23 cellular contexts compared by ENCODE assay signal in the genomic region with DNA sequence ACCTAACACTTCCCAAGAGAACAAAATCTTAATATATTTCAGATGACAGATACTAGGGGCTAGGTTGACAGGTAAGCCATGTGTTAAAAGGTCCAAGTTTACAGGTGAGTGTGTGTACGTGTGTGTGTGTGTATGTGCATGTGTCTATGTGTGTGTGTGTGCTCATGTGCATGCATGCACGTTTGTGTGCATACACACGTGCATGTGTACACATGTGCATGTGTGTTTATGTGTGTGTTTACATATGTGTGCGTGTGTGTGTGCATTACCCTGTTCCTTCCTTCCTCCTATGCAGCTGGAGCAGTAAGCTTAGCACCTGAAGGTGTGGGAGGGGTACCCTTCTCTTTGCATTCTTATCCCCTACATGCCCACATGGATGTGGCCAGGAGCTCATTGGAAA.
DNase-seq lines count a peak whose midpoint lies in the region; ATAC-seq, FAIRE-seq and TF ChIP-seq lines count a peak whose summit lies in the region.
"Had no signal": no experiment of that assay in that cellular context is flagged by ENCODE, and none has a peak within 500 bp of the region (broad histone marks: within the 10 kb centered on the region; RNA-seq: fewer than 3 reads in every experiment).

No MANE protein-coding gene starts in this region.

- TF ChIP-seq EP300 in HepG2 (IDR thresholded peaks at IDR 0.05; ENCODE audit: low read depth in 2 of 2, low read length in 2 of 2) (no peak), HepG2 (CRISPR knock-in tag; IDR thresholded peaks at IDR 0.05; ENCODE audit: borderline replicate concordance) (no peak), transverse colon (IDR thresholded peaks at IDR 0.05; ENCODE audit: low read depth) (no peak)

- H3K27ac ChIP-seq in HepG2 (ENCODE audit: extremely low read length, insufficient read depth, low read length) (no peak overlapping the region), right lobe of liver (no peak overlapping the region), esophagus squamous epithelium (peak overlapping the region in 3 of 4 donors; percentile 49 to 67 (median 63)), neural progenitor cell (no peak overlapping the region), transverse colon (peak overlapping the region in 3 of 4 donors; percentile 63 to 73 (median 68))
- H3K27ac ChIP-seq: KMS-11, RWPE1 had no signal

- in situ Hi-C loops in HepG2 (cut with HindIII; ENCODE audit: extremely low pct_ligation_motif_present, low pct_unique_long_range_greater_than_20kb) (no loop called here), transverse colon (cut with MboI; ENCODE audit: low pct_ligation_motif_present in 1 of 4, low pct_unique_long_range_greater_than_20kb in 1 of 4, low sequenced_read_pairs in 3 of 4) (no loop called here)

- intact Hi-C loops in HepG2 (cut with micrococcal nuclease; ENCODE audit: unreplicated experiment): no loop called here
- intact Hi-C loops in right lobe of liver (cut with DNase I): no loop called here
- intact Hi-C loops in esophagus squamous epithelium (cut with DNase I): no loop called here
- intact Hi-C loops in transverse colon (cut with DNase I; ENCODE audit: low total_unique reads): no loop called here

- no peak overlapping the region for H3K9ac ChIP-seq in HepG2 (ENCODE audit: insufficient read depth, low read depth, low read length)
- no peak overlapping the region for H3K9ac ChIP-seq in neural progenitor cell
- H3K9ac ChIP-seq: KMS-11 had no signal

- H3K36me3 Mint-ChIP-seq in neural progenitor cell (no peaks in the 10 kb centered on the region), glutamatergic neuron (ENCODE audit: unreplicated experiment) (no peaks in the 10 kb centered on the region)
- H3K36me3 Mint-ChIP-seq: CD8-positive, alpha-beta T cell had no signal

- H3K4me3 Mint-ChIP-seq in neural progenitor cell: no peak overlapping the region
- no peak overlapping the region for H3K4me3 Mint-ChIP-seq in glutamatergic neuron (ENCODE audit: unreplicated experiment)
- H3K4me3 Mint-ChIP-seq: CD8-positive, alpha-beta T cell had no signal

- no peaks in the 10 kb centered on the region for H3K36me3 ChIP-seq in HepG2 (replicated peaks in 1 of 2; ENCODE audit: control insufficient read depth in 1 of 2, insufficient read depth in 2 of 2, low read length in 2 of 2)
- no peaks in the 10 kb centered on the region for H3K36me3 ChIP-seq in right lobe of liver
- H3K36me3 ChIP-seq in esophagus squamous epithelium: no peaks in the 10 kb centered on the region
- no peaks in the 10 kb centered on the region for H3K36me3 ChIP-seq in neural progenitor cell
- H3K36me3 ChIP-seq in transverse colon: no peaks in the 10 kb centered on the region

- peaks cover 6% of the 10 kb centered on the region for H3K27me3 Mint-ChIP-seq in neural progenitor cell (ENCODE audit: insufficient read depth, low read depth)
- H3K27me3 Mint-ChIP-seq in glutamatergic neuron (ENCODE audit: unreplicated experiment): peaks cover 2% of the 10 kb centered on the region

- H3K9me3 ChIP-seq in HepG2 (ENCODE audit: low read length): no peaks in the 10 kb centered on the region
- H3K9me3 ChIP-seq in right lobe of liver: no peaks in the 10 kb centered on the region
- H3K9me3 ChIP-seq in esophagus squamous epithelium: no peaks in the 10 kb centered on the region
- no peaks in the 10 kb centered on the region for H3K9me3 ChIP-seq in neural progenitor cell (ENCODE audit: low read depth)
- H3K9me3 ChIP-seq in transverse colon: no peaks in the 10 kb centered on the region

- CTCF ChIA-PET in HepG2 (lab: Yijun Ruan, JAX; ENCODE audit: low intra/inter-chr PET ratio, low total read pairs): no interaction called here

- H3K4me3 ChIP-seq in HepG2 (replicated peaks in 1 of 3; ENCODE audit: insufficient read depth in 1 of 3, low read depth in 2 of 3, low read length in 3 of 3): no peak overlapping the region
- H3K4me3 ChIP-seq in right lobe of liver: no peak overlapping the region
- no peak overlapping the region for H3K4me3 ChIP-seq in esophagus squamous epithelium
- no peak overlapping the region for H3K4me3 ChIP-seq in neural progenitor cell
- no peak overlapping the region for H3K4me3 ChIP-seq in transverse colon

- FAIRE-seq in HepG2 (lab: Jason Lieb, UNC): no peak
- FAIRE-seq: H1 had no signal

- H3K4me2 ChIP-seq in HepG2 (ENCODE audit: low read depth, low read length) (no peak overlapping the region), neural progenitor cell (no peak overlapping the region)
- H3K4me2 ChIP-seq: KMS-11 had no signal

- TF ChIP-seq RAD21 in HepG2 (CRISPR knock-in tag; IDR thresholded peaks at IDR 0.05): no peak

- H3K79me2 ChIP-seq in HepG2 (ENCODE audit: insufficient read depth, low read length) (no peaks in the 10 kb centered on the region), neural progenitor cell (ENCODE audit: low read depth) (no peaks in the 10 kb centered on the region)

- DNase-seq in HepG2 (ENCODE audit: low spot score) (no peak), right lobe of liver (no peak), esophagus squamous epithelium (lab: John Stamatoyannopoulos, UW) (no peak), neural progenitor cell (ENCODE audit: low spot score) (no peak), transverse colon (no peak), AG08395 (ENCODE audit: low spot score) (no peak), glutamatergic neuron (no peak), iPS-NIHi11 (ENCODE audit: low spot score) (no peak)
- DNase-seq: 8988T; AML-193; C1 segment of cervical spinal cord; CD8-positive, alpha-beta T cell; NCI-H1105; NCI-H146; NCI-H2029 treated with DMSO at 0.1 percent for 48 hours; NCI-H226; NCI-H510A treated with DMSO at 0.1 percent for 48 hours; NCI-H774; NK-92 treated with Interleukin-12 subunit alpha and Interleukin-12 subunit beta, amount 100 ng/mL, for 24 hours; SHP77 treated with DMSO at 0.1 percent for 48 hours had no signal

- H3K9me3 Mint-ChIP-seq in neural progenitor cell (peaks cover 2% of the 10 kb centered on the region), glutamatergic neuron (ENCODE audit: unreplicated experiment) (no peaks in the 10 kb centered on the region)

- H3F3A ChIP-seq in neural progenitor cell (ENCODE audit: low read depth): peaks cover under 1% of the 10 kb centered on the region

- H3K4me1 Mint-ChIP-seq in neural progenitor cell: peaks cover 10% of the 10 kb centered on the region
- no peaks in the 10 kb centered on the region for H3K4me1 Mint-ChIP-seq in glutamatergic neuron (ENCODE audit: low read depth, unreplicated experiment)

- no peak overlapping the region for H3K27ac Mint-ChIP-seq in neural progenitor cell
- no peak overlapping the region for H3K27ac Mint-ChIP-seq in glutamatergic neuron (ENCODE audit: unreplicated experiment)
- H3K27ac Mint-ChIP-seq: CD8-positive, alpha-beta T cell had no signal

- H4K20me1 ChIP-seq in HepG2 (ENCODE audit: insufficient read depth, low read length) (no peaks in the 10 kb centered on the region), neural progenitor cell (ENCODE audit: low read depth) (no peaks in the 10 kb centered on the region)

- ATAC-seq in HepG2 (no peak), right lobe of liver (no peak)
- ATAC-seq: CD8-positive, alpha-beta T cell had no signal

- TF ChIP-seq CTCF in HepG2 (CRISPR knock-in tag; IDR thresholded peaks at IDR 0.05) (no peak), right lobe of liver (IDR thresholded peaks at IDR 0.05) (no peak), esophagus squamous epithelium (IDR thresholded peaks at IDR 0.05) (no peak), neural progenitor cell (IDR thresholded peaks at IDR 0.05) (no peak), transverse colon (IDR thresholded peaks at IDR 0.05) (no peak), glutamatergic neuron (IDR thresholded peaks at IDR 0.05; ENCODE audit: partially characterized antibody, unreplicated experiment) (no peak)

- POLR2A ChIA-PET in HepG2 (lab: Yijun Ruan, JAX): no interaction called here

- no peaks in the 10 kb centered on the region for H3K4me1 ChIP-seq in HepG2 (ENCODE audit: insufficient read depth, low read length)
- no peaks in the 10 kb centered on the region for H3K4me1 ChIP-seq in right lobe of liver
- H3K4me1 ChIP-seq in esophagus squamous epithelium: no peaks in the 10 kb centered on the region
- peaks cover 2% of the 10 kb centered on the region for H3K4me1 ChIP-seq in neural progenitor cell
- H3K4me1 ChIP-seq in transverse colon: peaks cover 0 to 5% (median 1%) of the 10 kb centered on the region in 4 donors

- WGBS in HepG2 (ENCODE audit: low lambda C conversion rate): 0% methylated on average over 4 of the region's 4 CpGs
- 42% methylated on average over 4 of the region's 4 CpGs for WGBS in right lobe of liver (ENCODE audit: insufficient coverage, low coverage, low lambda C conversion rate, missing lambda C conversion rate)
- WGBS in esophagus squamous epithelium, 2 donors: 28 to 63% methylated on average over 2 to 4 of the region's 4 CpGs
- 75 to 100% methylated on average over 1 to 4 of the region's 4 CpGs for WGBS in transverse colon (ENCODE audit: low coverage in 1 of 2), 2 donors

- H2AFZ ChIP-seq in HepG2 (ENCODE audit: low read length): no peak overlapping the region
- peak overlapping the region; percentile 31 for H2AFZ ChIP-seq in neural progenitor cell (replicated peaks)

- TF ChIP-seq POLR2A in HepG2 (IDR thresholded peaks at IDR 0.05; ENCODE audit: insufficient read depth in 1 of 2, low read depth in 2 of 2, low read length in 2 of 2) (no peak), right lobe of liver (IDR thresholded peaks at IDR 0.05) (no peak), esophagus squamous epithelium (IDR thresholded peaks at IDR 0.05) (no peak), transverse colon (IDR thresholded peaks at IDR 0.05) (no peak)

- H3K27me3 ChIP-seq in HepG2 (ENCODE audit: control insufficient read depth in 1 of 2, insufficient read depth in 2 of 2, low read length in 2 of 2) (no peaks in the 10 kb centered on the region), right lobe of liver (no peaks in the 10 kb centered on the region), esophagus squamous epithelium (no peaks in the 10 kb centered on the region), neural progenitor cell (no peaks in the 10 kb centered on the region), transverse colon (no peaks in the 10 kb centered on the region)

- BruUV-seq in HepG2 (replicated peaks; lab: Mats Ljungman, UMichigan): no TSS peak

Comparison
In these comparisons a context has a peak if more than half of its experiments do, and no peak if none do; other contexts are left out.
1. H3K27ac ChIP-seq: peak in esophagus squamous epithelium (3 of 4) and transverse colon (3 of 4); none in HepG2 (single experiment), right lobe of liver (0 of 3) and neural progenitor cell (single experiment).